ENCODE assay signal across 16 cellular contexts in the genomic region with DNA sequence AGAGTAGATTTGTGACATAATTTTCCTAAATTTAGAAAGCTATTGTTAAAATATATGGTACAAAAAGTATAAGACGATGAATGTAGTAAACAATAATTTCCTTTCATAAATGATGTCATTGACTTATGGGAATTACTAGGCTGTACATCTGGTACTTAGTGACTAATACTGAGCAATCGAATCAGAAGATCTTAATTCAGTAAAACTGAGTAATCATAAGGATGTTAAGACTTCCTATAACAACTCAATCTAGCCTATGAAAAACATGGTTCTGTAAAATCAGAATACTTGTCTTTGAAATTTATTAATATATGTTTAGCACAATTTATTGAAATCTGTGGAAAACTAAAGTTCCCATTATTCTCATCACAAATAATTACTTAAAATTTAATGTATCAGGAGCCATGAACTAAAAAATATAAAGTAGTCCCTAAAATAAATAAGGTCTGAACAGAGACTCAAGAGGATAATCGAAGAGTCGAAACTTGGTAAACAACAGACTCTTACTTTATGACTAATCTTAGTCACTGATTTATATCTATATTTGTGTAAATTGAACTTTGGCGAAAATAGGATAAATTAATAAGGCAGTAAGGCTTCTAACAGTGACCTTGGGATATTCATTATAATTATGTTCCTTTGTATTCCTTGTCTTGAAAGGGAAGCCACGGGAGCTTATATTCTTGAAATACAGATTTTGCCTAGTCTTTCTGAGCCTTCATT.
DNase-seq lines count a peak whose midpoint lies in the region; ATAC-seq and TF ChIP-seq lines count a peak whose summit lies in the region.
"Had no signal": no experiment of that assay in that cellular context is flagged by ENCODE, and none has a peak within 500 bp of the region (broad histone marks: within the 10 kb centered on the region; RNA-seq: fewer than 3 reads in every experiment).

No MANE protein-coding gene starts in this region.

- in situ Hi-C loops in astrocyte of the spinal cord (cut with HindIII; ENCODE audit: low sequenced_read_pairs) = no loop called here

- peak; percentile 9 for DNase-seq in HPDE6-E6E7 (ENCODE audit: extremely low spot score)
- peak; percentile 64 for DNase-seq in astrocyte of the spinal cord (ENCODE audit: low read depth, low spot score)
- DNase-seq in foreskin fibroblast = peak; percentile 75 to 81
- DNase-seq in GM03348 (ENCODE audit: low spot score) = no peak
- DNase-seq in NCI-H2171 treated with DMSO at 0.1 percent for 48 hours (lab: John Stamatoyannopoulos, UW) = no peak
- DNase-seq: activated naive CD4-positive, alpha-beta T cell treated with Interleukin-2 at 50 U/mL for 16 hours; Caco-2; esophagus squamous epithelium; mesendoderm; nucleus accumbens; stomach had no signal

- H3K4me3 ChIP-seq in astrocyte of the spinal cord (ENCODE audit: low read depth, low read length) (no peak overlapping the region), foreskin fibroblast (ENCODE audit: low read depth in 1 of 2, low read length in 2 of 2) (no peak overlapping the region)
- H3K4me3 ChIP-seq: esophagus squamous epithelium, SK-N-MC, stomach had no signal

- TF ChIP-seq CTCF in 22Rv1 (IDR thresholded peaks at IDR 0.05) (no peak), astrocyte of the spinal cord (IDR thresholded peaks at IDR 0.05; ENCODE audit: low read depth, low read length) (no peak), foreskin fibroblast (IDR thresholded peaks at IDR 0.05; ENCODE audit: low read depth, low read length) (no peak)

- no peak for ATAC-seq in GM21576 (IDR thresholded peaks at IDR 0.05; ENCODE audit: unreplicated experiment)
- no peak for ATAC-seq in GM21528 (IDR thresholded peaks at IDR 0.05; ENCODE audit: low FRiP score, unreplicated experiment)
- ATAC-seq: WTC11 had no signal

- H3K27ac ChIP-seq in 22Rv1 = peak overlapping the region; percentile 97
- H3K27ac ChIP-seq: esophagus squamous epithelium, SK-N-MC, stomach had no signal

Comparison
In these comparisons a context has a peak if more than half of its experiments do, and no peak if none do; other contexts are left out.
1. DNase-seq: peak in HPDE6-E6E7 (single experiment), astrocyte of the spinal cord (single experiment) and foreskin fibroblast (2 of 2); none in GM03348 (single experiment) and NCI-H2171 treated with DMSO at 0.1 percent for 48 hours (single experiment).